In genomic region chr11:38131535-38131934, GRCh38 we compare ENCODE assay signal across 18 cellular contexts.
A peak's percentile ranks its signal among the peaks of the same experiment; 100 is the strongest.
DNase-seq lines count a peak whose midpoint lies in the region; ATAC-seq and TF ChIP-seq lines count a peak whose summit lies in the region.
"Had no signal": no experiment of that assay in that cellular context is flagged by ENCODE, and none has a peak within 500 bp of the region (broad histone marks: within the 10 kb centered on the region; RNA-seq: fewer than 3 reads in every experiment).

No MANE protein-coding gene starts in this region.

- 74% methylated on average over 1 of the region's 1 CpG for WGBS in smooth muscle cell (ENCODE audit: low lambda C conversion rate)

- ATAC-seq in GM18868 (IDR thresholded peaks at IDR 0.05; ENCODE audit: unreplicated experiment): no peak

- H3K27ac ChIP-seq in SK-N-MC (peak overlapping the region; percentile 63; the same call in 1 of the 2 replicates), smooth muscle cell (ENCODE audit: low read depth) (no peak overlapping the region)
- H3K27ac ChIP-seq: GM23248 had no signal

- H3K9ac ChIP-seq in SK-N-MC (ENCODE audit: insufficient read length): no peak overlapping the region
- H3K9ac ChIP-seq in adipocyte (ENCODE audit: low read length): no peak overlapping the region
- H3K9ac ChIP-seq in smooth muscle cell (ENCODE audit: low read depth): no peak overlapping the region
- H3K9ac ChIP-seq: GM23248 had no signal

- no peaks in the 10 kb centered on the region for H3F3A ChIP-seq in smooth muscle cell (ENCODE audit: low read depth)

- no peaks in the 10 kb centered on the region for H3K36me3 ChIP-seq in SK-N-MC (ENCODE audit: insufficient read depth, low read length)
- H3K36me3 ChIP-seq in adipocyte (ENCODE audit: control insufficient read depth, insufficient read depth, low read length, severe bottlenecking): no peaks in the 10 kb centered on the region
- H3K36me3 ChIP-seq in smooth muscle cell (ENCODE audit: low read depth): no peaks in the 10 kb centered on the region
- H3K36me3 ChIP-seq: HAP-1 had no signal

- no peaks in the 10 kb centered on the region for H3K9me3 ChIP-seq in SK-N-MC (ENCODE audit: low read depth, low read length)
- H3K9me3 ChIP-seq in adipocyte (ENCODE audit: control insufficient read depth, low read length): no peaks in the 10 kb centered on the region
- no peaks in the 10 kb centered on the region for H3K9me3 ChIP-seq in smooth muscle cell (replicated peaks; ENCODE audit: low read depth)
- H3K9me3 ChIP-seq: HAP-1 had no signal

- no peak overlapping the region for H3K4me2 ChIP-seq in smooth muscle cell

- H2AFZ ChIP-seq in smooth muscle cell (ENCODE audit: low read depth): peak overlapping the region; percentile 66
- H2AFZ ChIP-seq: GM23248 had no signal

- TF ChIP-seq CTCF in smooth muscle cell (IDR thresholded peaks at IDR 0.05; ENCODE audit: borderline replicate concordance, insufficient read depth, poor library complexity, severe bottlenecking): no peak

- no peaks in the 10 kb centered on the region for H3K79me2 ChIP-seq in smooth muscle cell (ENCODE audit: low read depth)

- no peaks in the 10 kb centered on the region for H4K20me1 ChIP-seq in smooth muscle cell (ENCODE audit: low read depth)

- no peak overlapping the region for H3K4me3 ChIP-seq in SK-N-MC
- H3K4me3 ChIP-seq in adipocyte (ENCODE audit: low read length): no peak overlapping the region
- no peak overlapping the region for H3K4me3 ChIP-seq in smooth muscle cell
- H3K4me3 ChIP-seq: GM23248, HAP-1 had no signal

- no peaks in the 10 kb centered on the region for H3K27me3 ChIP-seq in adipocyte (replicated peaks; ENCODE audit: control insufficient read depth, insufficient read depth, low read length)
- no peaks in the 10 kb centered on the region for H3K27me3 ChIP-seq in smooth muscle cell (ENCODE audit: low read depth)

- H3K4me1 ChIP-seq in adipocyte (ENCODE audit: control insufficient read depth, insufficient read depth, low read length): no peaks in the 10 kb centered on the region
- H3K4me1 ChIP-seq in smooth muscle cell (ENCODE audit: low read depth): peaks cover 12% of the 10 kb centered on the region

- DNase-seq in SK-N-MC (ENCODE audit: low read depth, low spot score) (peak; percentile 16), adipocyte (ENCODE audit: low read depth) (peak; percentile 24), fibroblast of the conjunctiva (ENCODE audit: low read depth) (peak; percentile 6), smooth muscle cell (lab: John Stamatoyannopoulos, UW; ENCODE audit: unreplicated experiment) (no peak), GOT3 (lab: John Stamatoyannopoulos, UW) (no peak), superior temporal gyrus (ENCODE audit: extremely low spot score) (no peak)
- DNase-seq in activated CD8-positive, alpha-beta memory T cell treated with anti-CD3 and anti-CD28 coated beads for 24 hours: no peak
- DNase-seq: C1 segment of cervical spinal cord; Calu3; CD4-positive, alpha-beta memory T cell; COR-L47; DMS53; DMS79 treated with DMSO at 0.1 percent for 48 hours; GF-D8; GM23248; HFFc6 had no signal

Comparison
In these comparisons a context has a peak if more than half of its experiments do, and no peak if none do; other contexts are left out.
1. DNase-seq: peak in SK-N-MC (single experiment), adipocyte (single experiment) and fibroblast of the conjunctiva (single experiment); none in smooth muscle cell (single experiment), GOT3 (single experiment), superior temporal gyrus (single experiment) and activated CD8-positive, alpha-beta memory T cell treated with anti-CD3 and anti-CD28 coated beads for 24 hours (single experiment).